In genomic region chr12:50617657-50618056, GRCh38 we compare ENCODE assay signal across 24 cellular contexts.
"Had no signal": no experiment of that assay in that cellular context is flagged by ENCODE, and none has a peak within 500 bp of the region (broad histone marks: within the 10 kb centered on the region; RNA-seq: fewer than 3 reads in every experiment).

No MANE protein-coding gene starts in this region.

- H3K27me3 Mint-ChIP-seq: natural killer cell treated with Interleukin-12 subunit alpha and Interleukin-12 subunit beta and Interleukin-15 and Interleukin-18, amount 100 ng/mL, for 72 hours; progenitor cell of endocrine pancreas; stimulated activated memory B cell treated with anti-CD40 and anti-IgM and Interleukin-4, amounts not matched to agents 10 μg/mL and 1 μg/mL and 100 μg/mL, for 72 hours; stimulated activated naive CD8-positive, alpha-beta T cell treated with anti-CD3 and anti-CD28 coated beads, Interleukin-15, Interleukin-2, amounts not matched to agents 100 ng/mL and 50 ng/mL, for 24 hours; type B pancreatic cell had no signal

- H3K9me3 ChIP-seq: esophagus muscularis mucosa, gastroesophageal sphincter, left ventricle myocardium inferior, lower lobe of right lung, ovary had no signal

- ATAC-seq: gastroesophageal sphincter; left cardiac atrium; lower lobe of right lung; natural killer cell treated with Interleukin-12 subunit alpha and Interleukin-12 subunit beta and Interleukin-15 and Interleukin-18, amount 100 ng/mL, for 72 hours; right cardiac atrium; stimulated activated memory B cell treated with anti-CD40 and anti-IgM and Interleukin-4, amounts not matched to agents 10 μg/mL and 1 μg/mL and 100 μg/mL, for 72 hours had no signal

- H3K9me3 Mint-ChIP-seq: immature natural killer cell; natural killer cell treated with Interleukin-12 subunit alpha and Interleukin-12 subunit beta and Interleukin-15 and Interleukin-18, amount 100 ng/mL, for 72 hours; neural progenitor cell; stimulated activated memory B cell treated with anti-CD40 and anti-IgM and Interleukin-4, amounts not matched to agents 10 μg/mL and 1 μg/mL and 100 μg/mL, for 72 hours; stimulated activated naive CD8-positive, alpha-beta T cell treated with anti-CD3 and anti-CD28 coated beads, Interleukin-15, Interleukin-2, amounts not matched to agents 100 ng/mL and 50 ng/mL, for 24 hours; type B pancreatic cell had no signal

- H3K27ac Mint-ChIP-seq: natural killer cell treated with Interleukin-12 subunit alpha and Interleukin-12 subunit beta and Interleukin-15 and Interleukin-18, amount 100 ng/mL, for 72 hours; progenitor cell of endocrine pancreas; stimulated activated memory B cell treated with anti-CD40 and anti-IgM and Interleukin-4, amounts not matched to agents 10 μg/mL and 1 μg/mL and 100 μg/mL, for 72 hours; stimulated activated naive CD8-positive, alpha-beta T cell treated with anti-CD3 and anti-CD28 coated beads, Interleukin-15, Interleukin-2, amounts not matched to agents 100 ng/mL and 50 ng/mL, for 24 hours; type B pancreatic cell had no signal

- H3K36me3 ChIP-seq: esophagus muscularis mucosa, gastroesophageal sphincter, left ventricle myocardium inferior, lower lobe of right lung, neural progenitor cell, ovary had no signal

- H3K27me3 ChIP-seq: dorsolateral prefrontal cortex, esophagus muscularis mucosa, gastroesophageal sphincter, neural progenitor cell, ovary had no signal

- H3K4me3 ChIP-seq: dorsolateral prefrontal cortex, esophagus muscularis mucosa, gastroesophageal sphincter, left ventricle myocardium inferior, lower lobe of right lung, neural progenitor cell, ovary had no signal

- H3K4me3 Mint-ChIP-seq: immature natural killer cell; natural killer cell treated with Interleukin-12 subunit alpha and Interleukin-12 subunit beta and Interleukin-15 and Interleukin-18, amount 100 ng/mL, for 72 hours; neural progenitor cell; stimulated activated memory B cell treated with anti-CD40 and anti-IgM and Interleukin-4, amounts not matched to agents 10 μg/mL and 1 μg/mL and 100 μg/mL, for 72 hours; stimulated activated naive CD8-positive, alpha-beta T cell treated with anti-CD3 and anti-CD28 coated beads, Interleukin-15, Interleukin-2, amounts not matched to agents 100 ng/mL and 50 ng/mL, for 24 hours; type B pancreatic cell had no signal

- H3K27ac ChIP-seq: esophagus muscularis mucosa, gastroesophageal sphincter, left ventricle myocardium inferior, lower lobe of right lung, neural progenitor cell, ovary had no signal

- H3K36me3 Mint-ChIP-seq: immature natural killer cell; natural killer cell treated with Interleukin-12 subunit alpha and Interleukin-12 subunit beta and Interleukin-15 and Interleukin-18, amount 100 ng/mL, for 72 hours; neural progenitor cell; type B pancreatic cell had no signal

- DNase-seq: cortex of kidney; dorsolateral prefrontal cortex; effector CD8-positive, alpha-beta T cell; foreskin fibroblast; glutamatergic neuron; immature natural killer cell; kidney; left cardiac atrium; left ventricle myocardium inferior; lower lobe of right lung; mesenchymal stem cell; midbrain; nucleus accumbens; ovary; right cardiac atrium; stimulated activated CD4-positive, alpha-beta T cell treated with anti-CD3 and anti-CD28 coated beads, Interleukin-4, amount 100 ng/mL, for 24 hours had no signal
